ENCODE assay signal across 8 cellular contexts in genomic region chr11:88016392-88017020, GRCh38.
A peak's percentile ranks its signal among the peaks of the same experiment; 100 is the strongest.
DNase-seq lines count a peak whose midpoint lies in the region; ATAC-seq and TF ChIP-seq lines count a peak whose summit lies in the region.

No MANE protein-coding gene starts in this region.

- ATAC-seq in RWPE2 (ENCODE audit: low read depth) (peak; percentile 88), heart right ventricle (peak in 6 of 8 donors; percentile 55 to 74 (median 60))

- H3K4me1 Mint-ChIP-seq in activated naive CD4-positive, alpha-beta T cell treated with anti-CD3 and anti-CD28 coated beads for 36 hours (ENCODE audit: low read depth), result no peaks in the 10 kb centered on the region

- H3K9me3 ChIP-seq in RWPE2 (ENCODE audit: severe bottlenecking) (no peaks in the 10 kb centered on the region), heart right ventricle (no peaks in the 10 kb centered on the region)

- H3K27ac ChIP-seq in RWPE2 (ENCODE audit: poor library complexity, severe bottlenecking) (no peak overlapping the region), heart right ventricle (no peak overlapping the region)

- H3K4me1 ChIP-seq in RWPE2 (ENCODE audit: insufficient read depth, poor library complexity, severe bottlenecking) (no peaks in the 10 kb centered on the region), heart right ventricle (no peaks in the 10 kb centered on the region)

- no peaks in the 10 kb centered on the region for H3K36me3 Mint-ChIP-seq in activated naive CD4-positive, alpha-beta T cell treated with anti-CD3 and anti-CD28 coated beads for 36 hours (ENCODE audit: low read depth)

- H3K9me3 Mint-ChIP-seq in activated naive CD4-positive, alpha-beta T cell treated with anti-CD3 and anti-CD28 coated beads for 36 hours, result no peaks in the 10 kb centered on the region

- no peak overlapping the region for H3K27ac Mint-ChIP-seq in activated naive CD4-positive, alpha-beta T cell treated with anti-CD3 and anti-CD28 coated beads for 36 hours

- TF ChIP-seq CTCF in GM06990 (IDR thresholded peaks at IDR 0.05; ENCODE audit: insufficient read depth, low read length, poor library complexity, severe bottlenecking), result peak; percentile 73
- peak; percentile 83 for TF ChIP-seq CTCF in RWPE2 (IDR thresholded peaks at IDR 0.05; ENCODE audit: poor library complexity, severe bottlenecking)
- peak; percentile 30 to 83 (median 72) for TF ChIP-seq CTCF in heart right ventricle (IDR thresholded peaks at IDR 0.05)

- H3K27me3 ChIP-seq in GM06990 (replicated peaks; ENCODE audit: control insufficient read depth, insufficient read depth, low read length) (no peaks in the 10 kb centered on the region), RWPE2 (ENCODE audit: insufficient read depth, poor library complexity, severe bottlenecking) (no peaks in the 10 kb centered on the region), heart right ventricle (peaks cover 0 to 12% (median 0%) of the 10 kb centered on the region in 7 donors)

- intact Hi-C loops in activated naive CD4-positive, alpha-beta T cell treated with anti-CD3 and anti-CD28 coated beads for 36 hours (cut with micrococcal nuclease), result loop anchor here (1.0 kb wide), 2 partner anchors 528 to 536 kb away; no protein-coding TSS in a partner anchor
- intact Hi-C loops in heart right ventricle (cut with DNase I) (loop anchor here in 2 of 10 donors (1.0 kb wide), 1 partner anchor 528 kb away; no protein-coding TSS in a partner anchor), posterior vena cava (cut with DNase I) (no loop called here)

- H3K4me3 ChIP-seq in GM06990 (replicated peaks; ENCODE audit: low read depth, low read length) (no peak overlapping the region), RWPE2 (ENCODE audit: severe bottlenecking) (no peak overlapping the region), heart right ventricle (no peak overlapping the region)

- H3K4me3 Mint-ChIP-seq in activated naive CD4-positive, alpha-beta T cell treated with anti-CD3 and anti-CD28 coated beads for 36 hours, result no peak overlapping the region

- no peaks in the 10 kb centered on the region for H3K27me3 Mint-ChIP-seq in activated naive CD4-positive, alpha-beta T cell treated with anti-CD3 and anti-CD28 coated beads for 36 hours (ENCODE audit: low read depth)

- DNase-seq in GM06990 (ENCODE audit: extremely low read depth, insufficient read length) (peak; percentile 35), HCEC 1CT (peak; percentile 74), M059J (ENCODE audit: low read depth) (peak; percentile 80), RWPE2 (ENCODE audit: low spot score) (no peak), heart right ventricle (peak in 1 of 2 donors; percentile 66), retina (peak; percentile 57), posterior vena cava (ENCODE audit: low spot score) (no peak)
- peak; percentile 77 for DNase-seq in activated naive CD4-positive, alpha-beta T cell treated with anti-CD3 and anti-CD28 coated beads for 36 hours

- 42 to 47% methylated on average over 2 of the region's 2 CpGs for WGBS in heart right ventricle, 2 donors

- H3K36me3 ChIP-seq in GM06990 (ENCODE audit: control insufficient read depth, insufficient read depth, low read length) (no peaks in the 10 kb centered on the region), RWPE2 (ENCODE audit: low read depth) (no peaks in the 10 kb centered on the region), heart right ventricle (no peaks in the 10 kb centered on the region)

- CTCF ChIA-PET in activated naive CD4-positive, alpha-beta T cell treated with anti-CD3 and anti-CD28 coated beads for 36 hours (lab: Charles Lee), result interaction anchor here (0.6 to 3.6 kb wide), 16 partner anchors 11 to 539 kb away, joined by 3 to 41 read pairs (median 3); no protein-coding TSS in a partner anchor

Comparison
In these comparisons a context has a peak if more than half of its experiments do, and no peak if none do; other contexts are left out.
1. DNase-seq: peak in GM06990 (single experiment), HCEC 1CT (single experiment), M059J (single experiment), activated naive CD4-positive, alpha-beta T cell treated with anti-CD3 and anti-CD28 coated beads for 36 hours (single experiment) and retina (single experiment); none in RWPE2 (single experiment) and posterior vena cava (single experiment).
2. Peak in every context shown above with its lines, with median percentiles within 50 percentile points of each other: CTCF ChIP-seq.